Comparison of ENCODE assay signal across 8 cellular contexts in the genomic region with DNA sequence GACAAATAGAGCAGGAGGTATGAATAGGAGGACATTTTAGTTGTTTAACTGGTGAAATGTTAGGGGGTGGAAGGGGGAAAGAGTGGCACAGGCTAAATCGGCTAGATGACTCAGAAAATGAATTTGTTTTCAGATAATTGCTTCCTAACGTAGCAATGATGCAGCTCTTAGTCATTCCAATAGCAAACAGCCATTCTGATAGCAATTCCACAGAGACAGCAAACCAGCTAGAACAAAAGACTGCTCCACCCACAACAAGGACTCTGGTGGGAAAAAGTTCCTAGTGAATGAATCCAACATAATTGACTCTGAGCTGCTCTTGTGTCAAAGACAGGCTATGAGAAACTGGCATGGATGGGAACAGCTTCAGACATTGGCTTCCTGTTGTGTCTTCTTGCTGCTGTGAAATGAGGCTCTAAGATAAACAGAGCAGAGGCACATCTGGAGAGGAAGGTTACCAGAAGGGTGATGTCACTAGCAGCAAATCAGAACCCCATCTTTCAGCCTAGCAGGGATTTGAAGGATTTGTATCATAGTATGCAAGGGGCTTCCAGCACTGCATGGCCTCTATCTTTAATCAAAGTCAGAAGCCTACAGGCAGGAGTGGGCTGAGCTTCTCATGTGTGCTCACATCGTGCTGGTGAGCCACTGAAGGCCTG. TPM values are rescaled to one million over a fixed set of nuclear protein-coding genes. Genes with fewer than 3 reads are reported as not detected.
A peak's percentile ranks its signal among the peaks of the same experiment; 100 is the strongest.
DNase-seq lines count a peak whose midpoint lies in the region; ATAC-seq lines count a peak whose summit lies in the region.

No MANE protein-coding gene starts in this region.

- ATAC-seq in HG03378 (IDR thresholded peaks at IDR 0.05; ENCODE audit: unreplicated experiment): no peak

- peak; percentile 99 for DNase-seq in ELR (ENCODE audit: low read depth)
- DNase-seq in RPMI8226: peak; percentile 24
- DNase-seq in dermis microvascular lymphatic vessel endothelial cell (ENCODE audit: low read depth in 2 of 2): peak; percentile 85 to 100
- peak; percentile 99 for DNase-seq in non-pigmented ciliary epithelial cell (ENCODE audit: low read depth)
- DNase-seq in GM19240 (ENCODE audit: insufficient read length, low spot score): no peak
- DNase-seq in cerebellar cortex (ENCODE audit: low spot score): no peak
- no peak for DNase-seq in posterior vena cava (ENCODE audit: low spot score)

- intact Hi-C loops in posterior vena cava (cut with DNase I): no loop called here

RNA-seq across cellular contexts. Expression of a gene that starts 28.1 kb away (rescaled TPM):
- 61.2 and 98.1 TPM in 2 replicates for total RNA-seq in dermis microvascular lymphatic vessel endothelial cell
- 1 to 10 TPM; 1.1 to 1.4 TPM for total RNA-seq in posterior vena cava

RNA-seq across cellular contexts. Expression of a gene that starts 59.1 kb away (rescaled TPM):
- total RNA-seq in dermis microvascular lymphatic vessel endothelial cell (not detected in 2 replicates), posterior vena cava (under 1 TPM; 0.79 to 0.81 TPM)

Comparison
In these comparisons a context has a peak if more than half of its experiments do, and no peak if none do; other contexts are left out.
1. DNase-seq: peak in ELR (single experiment), RPMI8226 (single experiment), dermis microvascular lymphatic vessel endothelial cell (2 of 2) and non-pigmented ciliary epithelial cell (single experiment); none in GM19240 (single experiment), cerebellar cortex (single experiment) and posterior vena cava (single experiment).
2. RNA of a gene that starts 28.1 kb away (total RNA-seq): 61.2 to 98.1 TPM in dermis microvascular lymphatic vessel endothelial cell; 1.1 to 1.4 TPM in posterior vena cava; every median in the first group is over 10 times any median in the second.